13 cellular contexts compared by ENCODE assay signal in genomic region chrX:44223150-44223549, GRCh38.
DNase-seq lines count a peak whose midpoint lies in the region; ATAC-seq, FAIRE-seq and TF ChIP-seq lines count a peak whose summit lies in the region.
"Had no signal": no experiment of that assay in that cellular context is flagged by ENCODE, and none has a peak within 500 bp of the region (broad histone marks: within the 10 kb centered on the region; RNA-seq: fewer than 3 reads in every experiment).

No MANE protein-coding gene starts in this region.

- peak; percentile 71 for FAIRE-seq in RCC 7860 (lab: Jason Lieb, UNC)

- no peak overlapping the region for H3K27ac Mint-ChIP-seq in activated naive CD4-positive, alpha-beta T cell treated with anti-CD3 and anti-CD28 coated beads, Interleukin-2, amount 50 U/mL, for 72 hours
- H3K27ac Mint-ChIP-seq: H9 had no signal

- no peak overlapping the region for H3K27ac ChIP-seq in epithelial cell of prostate
- H3K27ac ChIP-seq: right lobe of liver had no signal

- ATAC-seq in activated naive CD4-positive, alpha-beta T cell treated with anti-CD3 and anti-CD28 coated beads, Interleukin-2, amount 50 U/mL, for 72 hours = no peak
- ATAC-seq: activated CD4-positive, CD25-positive, alpha-beta regulatory T cell treated with anti-CD3 and anti-CD28 coated beads, Interleukin-2, amount 50 U/mL, for 24 hours had no signal

- no peak overlapping the region for H3K4me3 ChIP-seq in retinal pigment epithelial cell (ENCODE audit: low read length)
- H3K4me3 ChIP-seq: right lobe of liver had no signal

- in situ Hi-C loops in KBM-7 (cut with MboI; ENCODE audit: low pct_unique_long_range_greater_than_20kb, low sequenced_read_pairs) = no loop called here
- in situ Hi-C loops in GM13976 (cut with MboI; ENCODE audit: low sequenced_read_pairs, unreplicated experiment) = no loop called here

- H3K36me3 Mint-ChIP-seq in activated naive CD4-positive, alpha-beta T cell treated with anti-CD3 and anti-CD28 coated beads, Interleukin-2, amount 50 U/mL, for 72 hours = no peaks in the 10 kb centered on the region

- H3K9me3 Mint-ChIP-seq in activated naive CD4-positive, alpha-beta T cell treated with anti-CD3 and anti-CD28 coated beads, Interleukin-2, amount 50 U/mL, for 72 hours = no peaks in the 10 kb centered on the region

- TF ChIP-seq CTCF in retinal pigment epithelial cell (conservative IDR thresholded peaks at IDR 0.05; ENCODE audit: low read depth, low read length) (no peak), GM13976 (IDR thresholded peaks at IDR 0.05; ENCODE audit: borderline replicate concordance, control extremely low read depth, extremely low read depth, insufficient read depth, missing control alignments) (no peak)

- DNase-seq in GM04504 (ENCODE audit: low read depth) (peak; percentile 3), RCC 7860 (ENCODE audit: low spot score) (peak; percentile 13), epithelial cell of prostate (ENCODE audit: low read depth, low spot score) (peak; percentile 20), retinal pigment epithelial cell (ENCODE audit: low read depth) (peak; percentile 53), SHP77 treated with DMSO at 0.1 percent for 48 hours (lab: John Stamatoyannopoulos, UW) (no peak), KBM-7 (no peak), GM13976 (ENCODE audit: low spot score) (no peak)
- no peak for DNase-seq in activated naive CD4-positive, alpha-beta T cell treated with anti-CD3 and anti-CD28 coated beads, Interleukin-2, amount 50 U/mL, for 72 hours (ENCODE audit: low spot score in 2 of 2)
- DNase-seq: activated gamma-delta T cell, COR-L47, H9, right lobe of liver had no signal

Comparison
In these comparisons a context has a peak if more than half of its experiments do, and no peak if none do; other contexts are left out.
1. DNase-seq: peak in GM04504 (single experiment), RCC 7860 (single experiment), epithelial cell of prostate (single experiment) and retinal pigment epithelial cell (single experiment); none in SHP77 treated with DMSO at 0.1 percent for 48 hours (single experiment), KBM-7 (single experiment), activated naive CD4-positive, alpha-beta T cell treated with anti-CD3 and anti-CD28 coated beads, Interleukin-2, amount 50 U/mL, for 72 hours (0 of 2) and GM13976 (single experiment).